ENCODE assay signal across 9 cellular contexts in genomic region chr16:87436225-87437172, GRCh38. TPM values are rescaled to one million over a fixed set of nuclear protein-coding genes. Genes with fewer than 3 reads are reported as not detected.
DNase-seq lines count a peak whose midpoint lies in the region; ATAC-seq and TF ChIP-seq lines count a peak whose summit lies in the region.
"Had no signal": no experiment of that assay in that cellular context is flagged by ENCODE, and none has a peak within 500 bp of the region (broad histone marks: within the 10 kb centered on the region; RNA-seq: fewer than 3 reads in every experiment).

No MANE protein-coding gene starts in this region.

- H3K36me3 Mint-ChIP-seq in CD4-positive, alpha-beta memory T cell, result peaks cover 6 to 8% of the 10 kb centered on the region in 2 donors
- H3K36me3 Mint-ChIP-seq in activated CD8-positive, alpha-beta T cell treated with anti-CD3 and anti-CD28 coated beads, Interleukin-2, amount 10 ng/mL, durations not matched to agents 7 days and 5 days (ENCODE audit: low read depth), result no peaks in the 10 kb centered on the region

- peaks cover 21% of the 10 kb centered on the region for H3K4me1 ChIP-seq in CD4-positive, alpha-beta memory T cell (ENCODE audit: insufficient read depth, low read length)
- peaks cover 23% of the 10 kb centered on the region for H3K4me1 ChIP-seq in cardiac muscle cell (ENCODE audit: low read depth)

- no peaks in the 10 kb centered on the region for H3K9me3 ChIP-seq in CD4-positive, alpha-beta memory T cell (ENCODE audit: control insufficient read depth in 1 of 2, low read length in 2 of 2)
- no peaks in the 10 kb centered on the region for H3K9me3 ChIP-seq in cardiac muscle cell (ENCODE audit: low read depth)

- DNase-seq in CD4-positive, alpha-beta memory T cell, result no peak
- no peak for DNase-seq in activated CD8-positive, alpha-beta T cell treated with anti-CD3 and anti-CD28 coated beads, Interleukin-2, amount 10 ng/mL, durations not matched to agents 7 days and 5 days
- DNase-seq in cardiac muscle cell (ENCODE audit: low read depth in 1 of 2, low spot score in 1 of 2) (peak; percentile 70 to 74), skeletal muscle cell (ENCODE audit: low read depth) (peak; percentile 24), left colon (no peak), left lobe of liver (ENCODE audit: low spot score) (no peak), DMS153 (lab: John Stamatoyannopoulos, UW) (no peak), HUDEP-2 (lab: John Stamatoyannopoulos, UW; ENCODE audit: unreplicated experiment in 76 of 76) (no peak)
- DNase-seq: central memory CD4-positive, alpha-beta T cell had no signal

- peak overlapping the region; percentile 37 to 80 (median 70) for H3K4me3 Mint-ChIP-seq in CD4-positive, alpha-beta memory T cell
- peak overlapping the region; percentile 13 for H3K4me3 Mint-ChIP-seq in activated CD8-positive, alpha-beta T cell treated with anti-CD3 and anti-CD28 coated beads, Interleukin-2, amount 10 ng/mL, durations not matched to agents 7 days and 5 days

- no peak for TF ChIP-seq CTCF in cardiac muscle cell (IDR thresholded peaks at IDR 0.05; ENCODE audit: low read depth, low read length)

- ATAC-seq in activated CD8-positive, alpha-beta T cell treated with anti-CD3 and anti-CD28 coated beads, Interleukin-2, amount 10 ng/mL, durations not matched to agents 7 days and 5 days, result peak; percentile 48
- ATAC-seq in left colon, result no peak
- ATAC-seq in left lobe of liver, result no peak

- POLR2A ChIA-PET in CD4-positive, alpha-beta memory T cell (lab: Charles Lee; ENCODE audit: partially characterized antibody), result no interaction called here
- POLR2A ChIA-PET in activated CD8-positive, alpha-beta T cell treated with anti-CD3 and anti-CD28 coated beads, Interleukin-2, amount 10 ng/mL, durations not matched to agents 7 days and 5 days (lab: Charles Lee), result no interaction called here

- no peak overlapping the region for H3K27ac ChIP-seq in CD4-positive, alpha-beta memory T cell (ENCODE audit: low read depth, low read length)
- no peak overlapping the region for H3K27ac ChIP-seq in cardiac muscle cell

- H3K27me3 Mint-ChIP-seq in CD4-positive, alpha-beta memory T cell, result no peaks in the 10 kb centered on the region
- peaks cover 12% of the 10 kb centered on the region for H3K27me3 Mint-ChIP-seq in activated CD8-positive, alpha-beta T cell treated with anti-CD3 and anti-CD28 coated beads, Interleukin-2, amount 10 ng/mL, durations not matched to agents 7 days and 5 days (ENCODE audit: low read depth)

- peak overlapping the region in 1 of 2 donors; percentile 10 for H3K4me3 ChIP-seq in CD4-positive, alpha-beta memory T cell (ENCODE audit: low read length in 2 of 2)
- H3K4me3 ChIP-seq in cardiac muscle cell (no peak overlapping the region), skeletal muscle cell (ENCODE audit: low read depth, low read length) (peak overlapping the region; percentile 31)

- no peaks in the 10 kb centered on the region for H3K27me3 ChIP-seq in CD4-positive, alpha-beta memory T cell (ENCODE audit: insufficient read depth, low read length)
- H3K27me3 ChIP-seq in cardiac muscle cell, result no peaks in the 10 kb centered on the region

- peak overlapping the region in 5 of 7 donors; percentile 22 to 85 (median 57) for H3K27ac Mint-ChIP-seq in CD4-positive, alpha-beta memory T cell
- no peak overlapping the region for H3K27ac Mint-ChIP-seq in activated CD8-positive, alpha-beta T cell treated with anti-CD3 and anti-CD28 coated beads, Interleukin-2, amount 10 ng/mL, durations not matched to agents 7 days and 5 days

- CTCF ChIA-PET in CD4-positive, alpha-beta memory T cell (lab: Charles Lee; ENCODE audit: partially characterized antibody), result interaction anchor here (1.1 to 1.7 kb wide), 2 partner anchors 11 to 42 kb away, joined by 3 read pairs; no protein-coding TSS in a partner anchor
- CTCF ChIA-PET in activated CD8-positive, alpha-beta T cell treated with anti-CD3 and anti-CD28 coated beads, Interleukin-2, amount 10 ng/mL, durations not matched to agents 7 days and 5 days (lab: Charles Lee), result interaction anchor here (1.6 to 1.7 kb wide), 2 partner anchors 20 to 199 kb away, joined by 5 to 9 read pairs; no protein-coding TSS in a partner anchor

- H3K4me1 Mint-ChIP-seq in CD4-positive, alpha-beta memory T cell, result peaks cover 12 to 35% (median 18%) of the 10 kb centered on the region in 4 donors
- peaks cover 15% of the 10 kb centered on the region for H3K4me1 Mint-ChIP-seq in activated CD8-positive, alpha-beta T cell treated with anti-CD3 and anti-CD28 coated beads, Interleukin-2, amount 10 ng/mL, durations not matched to agents 7 days and 5 days (ENCODE audit: low read depth)

- H3K9me3 Mint-ChIP-seq in CD4-positive, alpha-beta memory T cell, result no peaks in the 10 kb centered on the region
- no peaks in the 10 kb centered on the region for H3K9me3 Mint-ChIP-seq in activated CD8-positive, alpha-beta T cell treated with anti-CD3 and anti-CD28 coated beads, Interleukin-2, amount 10 ng/mL, durations not matched to agents 7 days and 5 days (ENCODE audit: insufficient read depth)

- intact Hi-C loops in CD4-positive, alpha-beta memory T cell (cut with micrococcal nuclease), result no loop called here
- intact Hi-C loops in left colon (cut with DNase I, micrococcal nuclease), result no loop called here

- no peaks in the 10 kb centered on the region for H3K36me3 ChIP-seq in CD4-positive, alpha-beta memory T cell (ENCODE audit: insufficient read depth, low read length)
- no peaks in the 10 kb centered on the region for H3K36me3 ChIP-seq in cardiac muscle cell

RNA-seq across cellular contexts. Expression of gene MAP1LC3B, which starts 44.4 kb away (rescaled TPM):
- 10 to 100 TPM; 67.2 to 72.1 TPM for total RNA-seq in CD4-positive, alpha-beta memory T cell
- 100 to 1,000 TPM; 133 to 172 TPM for polyA plus RNA-seq in CD4-positive, alpha-beta memory T cell
- total RNA-seq in activated CD8-positive, alpha-beta T cell treated with anti-CD3 and anti-CD28 coated beads, Interleukin-2, amount 10 ng/mL, durations not matched to agents 7 days and 5 days, result 10 to 100 TPM; 40.2 to 45.3 TPM
- 34.6 and 37.7 TPM in 2 replicates for total RNA-seq in cardiac muscle cell
- 128 and 164 TPM in 2 replicates for polyA plus RNA-seq in cardiac muscle cell
- 10 to 100 TPM; 64.5 to 88.0 TPM for total RNA-seq in left colon
- total RNA-seq in left lobe of liver, result 15.1 TPM

RNA-seq across cellular contexts. Expression of gene FBXO31, which starts 52.9 kb away (rescaled TPM):
- total RNA-seq in CD4-positive, alpha-beta memory T cell, result 10 to 100 TPM; 44.2 to 44.6 TPM
- 10 to 100 TPM; 22.9 to 24.8 TPM for polyA plus RNA-seq in CD4-positive, alpha-beta memory T cell
- 10 to 100 TPM; 29.3 to 30.1 TPM for total RNA-seq in activated CD8-positive, alpha-beta T cell treated with anti-CD3 and anti-CD28 coated beads, Interleukin-2, amount 10 ng/mL, durations not matched to agents 7 days and 5 days
- total RNA-seq in cardiac muscle cell, result 17.4 and 26.1 TPM in 2 replicates
- polyA plus RNA-seq in cardiac muscle cell, result 15.4 and 31.2 TPM in 2 replicates
- total RNA-seq in left colon, result 10 to 100 TPM; 57.5 to 79.8 TPM
- 44.6 TPM for total RNA-seq in left lobe of liver

RNA-seq across cellular contexts. Expression of gene ZCCHC14, which starts 56.3 kb away (rescaled TPM):
- total RNA-seq in CD4-positive, alpha-beta memory T cell, result 10 to 100 TPM; 22.7 to 25.1 TPM
- 1 to 10 TPM in 1 of 2 donors, under 1 TPM in 1; 0.21 to 1.1 TPM for polyA plus RNA-seq in CD4-positive, alpha-beta memory T cell
- total RNA-seq in activated CD8-positive, alpha-beta T cell treated with anti-CD3 and anti-CD28 coated beads, Interleukin-2, amount 10 ng/mL, durations not matched to agents 7 days and 5 days, result 1 to 10 TPM; 2.6 to 2.7 TPM
- total RNA-seq in cardiac muscle cell (10.7 and 23.2 TPM in 2 replicates), left colon (10 to 100 TPM; 30.3 to 30.7 TPM), left lobe of liver (19.3 TPM)
- 7.9 and 8.2 TPM in 2 replicates for polyA plus RNA-seq in cardiac muscle cell

Comparison
In these comparisons a context has a peak if more than half of its experiments do, and no peak if none do; other contexts are left out.
1. DNase-seq: peak in cardiac muscle cell (2 of 2) and skeletal muscle cell (single experiment); none in CD4-positive, alpha-beta memory T cell (0 of 5), activated CD8-positive, alpha-beta T cell treated with anti-CD3 and anti-CD28 coated beads, Interleukin-2, amount 10 ng/mL, durations not matched to agents 7 days and 5 days (single experiment), left colon (0 of 2), left lobe of liver (single experiment), DMS153 (single experiment) and HUDEP-2 (0 of 76).